1 cellular context compared by ENCODE assay signal in genomic region chr16:14063618-14064581, GRCh38.
TF ChIP-seq lines count a peak whose summit lies in the region.

No MANE protein-coding gene starts in this region.

TF ChIP-seq in HepG2, 621 proteins besides CTCF, POLR2A, EP300 and RAD21:
- no peak for TF ChIP-seq ZBTB39 (CRISPR knock-in tag; IDR thresholded peaks at IDR 0.05)
- TF ChIP-seq IRF2 (CRISPR knock-in tag; IDR thresholded peaks at IDR 0.05): no peak
- no peak for TF ChIP-seq DRAP1 (CRISPR knock-in tag; IDR thresholded peaks at IDR 0.05)
- no peak for TF ChIP-seq ZNF788 (CRISPR knock-in tag; IDR thresholded peaks at IDR 0.05; ENCODE audit: borderline replicate concordance)
- TF ChIP-seq MAFF (IDR thresholded peaks at IDR 0.05; ENCODE audit: low read depth, low read length): peak; percentile 67; the same call in 1 of the 2 replicates
- no peak for TF ChIP-seq SALL1 (CRISPR knock-in tag; IDR thresholded peaks at IDR 0.05)
- TF ChIP-seq ZMYM3 (CRISPR knock-in tag; IDR thresholded peaks at IDR 0.05): peak; percentile 73; the same call in 1 of the 2 replicates
- no peak for TF ChIP-seq ARID3A (IDR thresholded peaks at IDR 0.05; ENCODE audit: low read depth, low read length)
- TF ChIP-seq MAFK (conservative IDR thresholded peaks at IDR 0.05 in 1 of 2, IDR thresholded peaks at IDR 0.05 in 1 of 2; ENCODE audit: low read length in 2 of 2): peak; percentile 50 to 74
- no peak for TF ChIP-seq PCBP1 (IDR thresholded peaks at IDR 0.05; ENCODE audit: borderline replicate concordance, low read depth, low read length)
- TF ChIP-seq FUBP1 (CRISPR knock-in tag; IDR thresholded peaks at IDR 0.05; ENCODE audit: borderline replicate concordance): no peak
- no peak for TF ChIP-seq ONECUT2 (CRISPR knock-in tag; IDR thresholded peaks at IDR 0.05)
